Comparison of ENCODE assay signal across 8 cellular contexts in the genomic region with DNA sequence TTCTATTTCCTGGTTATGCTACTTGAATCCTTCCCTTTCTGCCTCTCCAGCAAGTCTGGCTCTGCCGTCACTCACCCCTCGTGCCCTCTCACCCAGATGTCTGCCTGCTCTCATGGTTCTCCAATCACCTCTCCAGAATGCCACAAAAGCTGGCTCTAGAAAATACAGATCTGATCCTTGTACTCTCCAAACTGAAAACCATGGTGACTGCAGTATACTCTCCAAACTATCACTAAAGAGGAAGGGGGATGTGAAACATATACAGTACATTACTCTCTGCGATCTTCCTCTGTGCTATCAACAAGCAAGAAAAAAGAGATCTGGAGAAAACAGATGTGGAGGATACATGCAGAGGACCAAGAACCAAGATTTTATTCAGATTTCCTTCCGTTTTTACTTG.
DNase-seq lines count a peak whose midpoint lies in the region; ATAC-seq lines count a peak whose summit lies in the region.

No MANE protein-coding gene starts in this region.

- 82% methylated on average over 4 of the region's 4 CpGs for WGBS in thymus

- H3K27me3 Mint-ChIP-seq in activated T-cell treated with anti-CD3 and anti-CD28 coated beads, Interleukin-2, amount 50 U/mL, for 24 hours = no peaks in the 10 kb centered on the region

- peak overlapping the region; percentile 94 for H3K27ac Mint-ChIP-seq in activated T-cell treated with anti-CD3 and anti-CD28 coated beads, Interleukin-2, amount 50 U/mL, for 24 hours

- H3K4me3 Mint-ChIP-seq in activated T-cell treated with anti-CD3 and anti-CD28 coated beads, Interleukin-2, amount 50 U/mL, for 24 hours = peak overlapping the region; percentile 53

- ATAC-seq in HG03571 (IDR thresholded peaks at IDR 0.05; ENCODE audit: unreplicated experiment) = peak; percentile 55
- ATAC-seq in GM19035 (IDR thresholded peaks at IDR 0.05; ENCODE audit: unreplicated experiment) = no peak

- H3K36me3 Mint-ChIP-seq in activated T-cell treated with anti-CD3 and anti-CD28 coated beads, Interleukin-2, amount 50 U/mL, for 24 hours (ENCODE audit: low read depth) = peaks cover 26% of the 10 kb centered on the region

- peak overlapping the region; percentile 33 for H3K27ac ChIP-seq in effector memory CD4-positive, alpha-beta T cell (ENCODE audit: insufficient read depth, low read length, poor library complexity, severe bottlenecking)
- peak overlapping the region; percentile 27 for H3K27ac ChIP-seq in thymus (ENCODE audit: low read depth)

- no peaks in the 10 kb centered on the region for H3K9me3 ChIP-seq in effector memory CD4-positive, alpha-beta T cell (ENCODE audit: control insufficient read depth, low read length)
- H3K9me3 ChIP-seq in thymus (ENCODE audit: control insufficient read depth) = no peaks in the 10 kb centered on the region

- peak overlapping the region; percentile 7 for H3K4me3 ChIP-seq in effector memory CD4-positive, alpha-beta T cell (ENCODE audit: insufficient read depth, low read depth, low read length, poor library complexity, severe bottlenecking)
- no peak overlapping the region for H3K4me3 ChIP-seq in thymus (ENCODE audit: low read length)

- H3K4me1 Mint-ChIP-seq in activated T-cell treated with anti-CD3 and anti-CD28 coated beads, Interleukin-2, amount 50 U/mL, for 24 hours (ENCODE audit: low read depth) = peaks cover 78% of the 10 kb centered on the region

- H3K9me3 Mint-ChIP-seq in activated T-cell treated with anti-CD3 and anti-CD28 coated beads, Interleukin-2, amount 50 U/mL, for 24 hours = peaks cover 3% of the 10 kb centered on the region

- H3K36me3 ChIP-seq in effector memory CD4-positive, alpha-beta T cell (ENCODE audit: control insufficient read depth, insufficient read depth, low read length) = no peaks in the 10 kb centered on the region
- no peaks in the 10 kb centered on the region for H3K36me3 ChIP-seq in thymus (ENCODE audit: control insufficient read depth, insufficient read depth)

- no peaks in the 10 kb centered on the region for H3K27me3 ChIP-seq in effector memory CD4-positive, alpha-beta T cell (replicated peaks; ENCODE audit: control insufficient read depth, insufficient read depth, low read length, poor library complexity, severe bottlenecking)
- no peaks in the 10 kb centered on the region for H3K27me3 ChIP-seq in thymus (ENCODE audit: control insufficient read depth, insufficient read depth)

- peaks cover 20% of the 10 kb centered on the region for H3K4me1 ChIP-seq in effector memory CD4-positive, alpha-beta T cell (ENCODE audit: control insufficient read depth, insufficient read depth, low read length, poor library complexity, severe bottlenecking)
- peaks cover 4% of the 10 kb centered on the region for H3K4me1 ChIP-seq in thymus (ENCODE audit: control insufficient read depth, insufficient read depth, low read length)

- DNase-seq in activated T-cell treated with anti-CD3 and anti-CD28 coated beads, Interleukin-2, amount 50 U/mL, for 24 hours = no peak
- DNase-seq in activated T-cell treated with anti-CD3 and anti-CD28 coated beads for 4 hours = no peak
- DNase-seq in effector memory CD4-positive, alpha-beta T cell = no peak
- no peak for DNase-seq in NCI-H1092 (lab: John Stamatoyannopoulos, UW)
- DNase-seq in NCI-H82 treated with DMSO at 0.1 percent for 48 hours (lab: John Stamatoyannopoulos, UW; ENCODE audit: unreplicated experiment) = no peak
